24 cellular contexts compared by ENCODE assay signal in the genomic region with DNA sequence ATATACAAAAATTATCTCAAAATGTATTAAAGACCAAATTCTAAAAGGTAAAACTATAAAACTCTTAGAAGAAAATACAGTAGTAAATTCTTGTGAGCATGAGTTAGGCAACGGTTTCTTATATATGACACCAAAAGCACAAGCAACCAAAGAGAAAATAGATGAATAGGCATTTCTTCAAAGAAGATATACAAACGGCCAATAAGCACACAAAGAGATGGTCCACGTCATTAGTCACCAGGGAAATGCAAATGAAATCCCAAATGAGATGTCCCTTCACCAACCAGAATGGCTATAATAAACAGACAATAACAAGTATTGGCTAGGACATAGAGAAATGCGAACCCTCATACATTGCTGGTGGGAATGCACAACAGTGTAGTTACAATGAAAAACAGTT. TPM values are rescaled to one million over a fixed set of nuclear protein-coding genes. Genes with fewer than 3 reads are reported as not detected.
DNase-seq lines count a peak whose midpoint lies in the region; FAIRE-seq and TF ChIP-seq lines count a peak whose summit lies in the region.
"Had no signal": no experiment of that assay in that cellular context is flagged by ENCODE, and none has a peak within 500 bp of the region (broad histone marks: within the 10 kb centered on the region; RNA-seq: fewer than 3 reads in every experiment).

No MANE protein-coding gene starts in this region.

- H3K36me3 ChIP-seq in fibroblast of lung (ENCODE audit: control insufficient read depth, insufficient read depth, low read length): no peaks in the 10 kb centered on the region
- no peaks in the 10 kb centered on the region for H3K36me3 ChIP-seq in trophoblast cell (ENCODE audit: control insufficient read depth in 1 of 2, insufficient read depth in 2 of 2, low read length in 2 of 2)
- H3K36me3 ChIP-seq: WERI-Rb-1 had no signal

- peak; percentile 21 for FAIRE-seq in D721Med (lab: Jason Lieb, UNC)

- H3K23ac ChIP-seq in trophoblast cell (ENCODE audit: low read length): no peak overlapping the region

- H3K27ac Mint-ChIP-seq in HFFc6: no peak overlapping the region; the same call in 1 of the 2 replicates
- H3K27ac Mint-ChIP-seq: activated CD4-positive, alpha-beta memory T cell treated with anti-CD3 and anti-CD28 coated beads for 36 hours; CD8-positive, alpha-beta T cell; immature natural killer cell; T-cell had no signal

- H2BK5ac ChIP-seq in trophoblast cell (ENCODE audit: low read depth, low read length, poor library complexity): no peak overlapping the region

- no peak overlapping the region for H4K8ac ChIP-seq in trophoblast cell (ENCODE audit: low read depth, low read length)

- no peaks in the 10 kb centered on the region for H3K27me3 ChIP-seq in fibroblast of lung (ENCODE audit: control insufficient read depth, insufficient read depth, low read length)
- H3K27me3 ChIP-seq in trophoblast cell (ENCODE audit: insufficient read depth, low read length): no peaks in the 10 kb centered on the region
- H3K27me3 ChIP-seq: esophagus squamous epithelium, heart left ventricle, right atrium auricular region had no signal

- H4K20me1 ChIP-seq in fibroblast of lung (ENCODE audit: control insufficient read depth, extremely low read depth, insufficient read depth, low read length): no peaks in the 10 kb centered on the region

- H3K36me3 Mint-ChIP-seq in HFFc6 (ENCODE audit: low read depth): peaks cover 22% of the 10 kb centered on the region

- H2AFZ ChIP-seq in fibroblast of lung (ENCODE audit: low read length) (no peak overlapping the region), trophoblast cell (ENCODE audit: insufficient read depth, low read length, poor library complexity) (no peak overlapping the region)

- no peaks in the 10 kb centered on the region for H3K4me1 ChIP-seq in fibroblast of lung (ENCODE audit: control insufficient read depth, extremely low read depth, insufficient read depth, low read length)
- no peaks in the 10 kb centered on the region for H3K4me1 ChIP-seq in trophoblast cell (ENCODE audit: control insufficient read depth in 1 of 2, insufficient read depth in 2 of 2, low read length in 2 of 2)
- H3K4me1 ChIP-seq: esophagus squamous epithelium, heart left ventricle, right atrium auricular region had no signal

- H3K4me2 ChIP-seq in fibroblast of lung (ENCODE audit: extremely low read depth, insufficient read depth, low read length) (no peak overlapping the region), trophoblast cell (ENCODE audit: low read length) (no peak overlapping the region)

- H3K14ac ChIP-seq in trophoblast cell (ENCODE audit: low read length): no peak overlapping the region

- no peaks in the 10 kb centered on the region for H3K27me3 Mint-ChIP-seq in HFFc6 (ENCODE audit: insufficient read depth)
- H3K27me3 Mint-ChIP-seq: activated CD4-positive, alpha-beta memory T cell treated with anti-CD3 and anti-CD28 coated beads for 36 hours had no signal

- no peaks in the 10 kb centered on the region for H3K79me1 ChIP-seq in trophoblast cell (ENCODE audit: low read length)

- no peaks in the 10 kb centered on the region for H3K79me2 ChIP-seq in fibroblast of lung (ENCODE audit: control insufficient read depth, insufficient read depth, low read length)
- no peaks in the 10 kb centered on the region for H3K79me2 ChIP-seq in trophoblast cell (ENCODE audit: control insufficient read depth, insufficient read depth, low read length, poor library complexity)

- WGBS in trophoblast cell (ENCODE audit: extremely low coverage, insufficient coverage, insufficient read length): no CpG with 5 or more reads among the region's 4 CpGs

- H3K9me3 ChIP-seq in fibroblast of lung (ENCODE audit: control insufficient read depth, insufficient read depth, low read depth, low read length): no peaks in the 10 kb centered on the region
- H3K9me3 ChIP-seq in trophoblast cell (ENCODE audit: insufficient read depth, low read depth, low read length): no peaks in the 10 kb centered on the region
- H3K9me3 ChIP-seq: esophagus squamous epithelium, right atrium auricular region had no signal

- H3K18ac ChIP-seq in trophoblast cell (ENCODE audit: low read length): no peak overlapping the region

- no peak overlapping the region for H4K12ac ChIP-seq in trophoblast cell (ENCODE audit: low read depth, low read length)

- in situ Hi-C loops in SK-MEL-5 (cut with HindIII; ENCODE audit: low pct_unique_long_range_greater_than_20kb, low sequenced_read_pairs): no loop called here

- H3K4ac ChIP-seq in trophoblast cell (ENCODE audit: low read depth, low read length): no peak overlapping the region

- no peak overlapping the region for H4K91ac ChIP-seq in trophoblast cell (ENCODE audit: low read depth, low read length)

- no peak for DNase-seq in D721Med (ENCODE audit: insufficient read length, low spot score)
- DNase-seq in HFFc6: peak; percentile 41
- peak; percentile 84 for DNase-seq in SK-MEL-5 (ENCODE audit: low read depth, low spot score)
- DNase-seq in fibroblast of lung (ENCODE audit: low read depth in 2 of 2): peak; percentile 1 to 15
- DNase-seq in SIG-M5 (lab: John Stamatoyannopoulos, UW): no peak
- no peak for DNase-seq in NCI-H226
- DNase-seq in retina: no peak
- no peak for DNase-seq in trophoblast cell
- DNase-seq: activated CD4-positive, alpha-beta memory T cell treated with anti-CD3 and anti-CD28 coated beads for 36 hours; activated naive CD4-positive, alpha-beta T cell treated with Interleukin-2 at 50 U/mL for 16 hours; activated T-cell treated with anti-CD3 and anti-CD28 coated beads for 4 hours; anterior cingulate cortex; CD8-positive, alpha-beta T cell; cerebellar nuclear complex; effector CD8-positive, alpha-beta T cell; esophagus squamous epithelium; H7; heart left ventricle; immature natural killer cell; NCI-H2227 treated with DMSO at 0.1 percent for 48 hours; occipital lobe; T-cell; WERI-Rb-1 had no signal

- TF ChIP-seq CTCF in D721Med (IDR thresholded peaks at IDR 0.05; ENCODE audit: insufficient read depth, missing control alignments) (no peak), HFFc6 (IDR thresholded peaks at IDR 0.05) (no peak), fibroblast of lung (conservative IDR thresholded peaks at IDR 0.05 in 1 of 2, IDR thresholded peaks at IDR 0.05 in 1 of 2; ENCODE audit: low read depth in 1 of 2, low read length in 2 of 2) (no peak)

- H3K4me3 Mint-ChIP-seq in HFFc6: no peak overlapping the region
- H3K4me3 Mint-ChIP-seq: activated CD4-positive, alpha-beta memory T cell treated with anti-CD3 and anti-CD28 coated beads for 36 hours; CD8-positive, alpha-beta T cell; immature natural killer cell; T-cell had no signal

- H3K27ac ChIP-seq in fibroblast of lung (ENCODE audit: insufficient read depth, low read length) (no peak overlapping the region), trophoblast cell (ENCODE audit: low read depth, low read length) (no peak overlapping the region)
- H3K27ac ChIP-seq: esophagus squamous epithelium, heart left ventricle, right atrium auricular region, WERI-Rb-1 had no signal

- H2BK120ac ChIP-seq in trophoblast cell (ENCODE audit: insufficient read depth, low read length, poor library complexity): no peak overlapping the region

- H3K9me3 Mint-ChIP-seq in HFFc6: no peaks in the 10 kb centered on the region
- H3K9me3 Mint-ChIP-seq: activated CD4-positive, alpha-beta memory T cell treated with anti-CD3 and anti-CD28 coated beads for 36 hours; CD8-positive, alpha-beta T cell; immature natural killer cell; T-cell had no signal

- H3K4me1 Mint-ChIP-seq in HFFc6 (ENCODE audit: low read depth): no peaks in the 10 kb centered on the region; the same call in 1 of the 2 replicates
- H3K4me1 Mint-ChIP-seq: immature natural killer cell had no signal

- H3K9ac ChIP-seq in fibroblast of lung (ENCODE audit: insufficient read depth, low read length): no peak overlapping the region
- H3K9ac ChIP-seq in trophoblast cell (ENCODE audit: low read length): no peak overlapping the region

- no peak overlapping the region for H2AK5ac ChIP-seq in trophoblast cell (ENCODE audit: low read length)

- no peak overlapping the region for H2BK12ac ChIP-seq in trophoblast cell (ENCODE audit: low read length)

- no peak overlapping the region for H3K4me3 ChIP-seq in fibroblast of lung (replicated peaks in 1 of 4; ENCODE audit: control extremely low read depth in 1 of 4, insufficient read depth in 1 of 4, low read depth in 3 of 4, low read length in 4 of 4)
- H3K4me3 ChIP-seq in trophoblast cell (ENCODE audit: low read depth, low read length): no peak overlapping the region
- H3K4me3 ChIP-seq: esophagus squamous epithelium, heart left ventricle, right atrium auricular region had no signal

RNA-seq across cellular contexts. Expression of a gene that starts 44.5 kb away (rescaled TPM):
- under 1 TPM; 0.17 to 0.66 (median 0.44) TPM for total RNA-seq in HFFc6 (2021; fragmentation: NEBNext Ultra II Directional; extraction: Animal tissue kit (Norgen Biotek cat#: 25700))
- total RNA-seq in SK-MEL-5 (2014; rRNA removed; shearing (Covaris generic)): 0.18 TPM in 1 of 2 replicates, not detected in the other
- polyA plus RNA-seq in SK-MEL-5 (2015; cell fraction: cytosol; rRNA removed): not detected in 2 replicates
- not detected in 2 replicates for polyA plus RNA-seq in SK-MEL-5 (2015; cell fraction: nucleus; rRNA removed)
- total RNA-seq in fibroblast of lung: 12.6 and 18.3 TPM in 2 replicates
- polyA plus RNA-seq in fibroblast of lung: 2.8 and 4.0 TPM in 2 replicates
- polyA plus RNA-seq in fibroblast of lung (2012): 2.7 and 3.6 TPM in 2 replicates
- polyA minus RNA-seq in fibroblast of lung (ENCODE audit: low replicate concordance): 1.2 and 6.6 TPM in 2 replicates
- polyA plus RNA-seq in trophoblast cell (2013): 1.0 and 1.1 TPM in 2 replicates
- total RNA-seq: H7 had no signal

RNA-seq across cellular contexts. Expression of a gene that starts 50.7 kb away (rescaled TPM):
- total RNA-seq in HFFc6 (2021; fragmentation: NEBNext Ultra II Directional; extraction: Animal tissue kit (Norgen Biotek cat#: 25700)): 10 to 100 TPM; 31.9 to 39.5 (median 33.8) TPM
- total RNA-seq in SK-MEL-5 (2014; rRNA removed; shearing (Covaris generic)): 71.0 and 77.5 TPM in 2 replicates
- polyA plus RNA-seq in SK-MEL-5 (2015; cell fraction: cytosol; rRNA removed): 77.6 and 89.2 TPM in 2 replicates
- polyA plus RNA-seq in SK-MEL-5 (2015; cell fraction: nucleus; rRNA removed): 30.2 and 43.9 TPM in 2 replicates
- 18.2 and 23.1 TPM in 2 replicates for total RNA-seq in fibroblast of lung
- polyA plus RNA-seq in fibroblast of lung: 36.1 and 47.1 TPM in 2 replicates
- polyA plus RNA-seq in fibroblast of lung (2012): 26.9 and 33.7 TPM in 2 replicates
- 7.3 and 8.5 TPM in 2 replicates for polyA minus RNA-seq in fibroblast of lung (ENCODE audit: low replicate concordance)
- 25.7 and 25.9 TPM in 2 replicates for polyA plus RNA-seq in trophoblast cell (2013)

RNA-seq across cellular contexts. Expression of a gene that starts 52.4 kb away (rescaled TPM):
- total RNA-seq in HFFc6 (2021; fragmentation: NEBNext Ultra II Directional; extraction: Animal tissue kit (Norgen Biotek cat#: 25700)): 1 to 10 TPM; 5.6 to 7.1 (median 6.6) TPM
- total RNA-seq in SK-MEL-5 (2014; rRNA removed; shearing (Covaris generic)): 10.2 and 10.5 TPM in 2 replicates
- polyA plus RNA-seq in SK-MEL-5 (2015; cell fraction: cytosol; rRNA removed): 6.6 and 10.6 TPM in 2 replicates
- polyA plus RNA-seq in SK-MEL-5 (2015; cell fraction: nucleus; rRNA removed): 15.7 and 15.8 TPM in 2 replicates
- 2.3 and 4.1 TPM in 2 replicates for total RNA-seq in fibroblast of lung
- 7.6 and 8.7 TPM in 2 replicates for polyA plus RNA-seq in fibroblast of lung
- polyA plus RNA-seq in fibroblast of lung (2012): 2.1 and 2.5 TPM in 2 replicates
- polyA minus RNA-seq in fibroblast of lung (ENCODE audit: low replicate concordance): 2.2 and 3.7 TPM in 2 replicates
- polyA plus RNA-seq in trophoblast cell (2013): 3.1 and 3.4 TPM in 2 replicates

Comparison
In these comparisons a context has a peak if more than half of its experiments do, and no peak if none do; other contexts are left out.
1. DNase-seq: peak in HFFc6 (single experiment), SK-MEL-5 (single experiment) and fibroblast of lung (2 of 2); none in D721Med (single experiment), SIG-M5 (single experiment), NCI-H226 (single experiment), retina (single experiment) and trophoblast cell (0 of 2).